23 cellular contexts compared by ENCODE assay signal in the genomic region with DNA sequence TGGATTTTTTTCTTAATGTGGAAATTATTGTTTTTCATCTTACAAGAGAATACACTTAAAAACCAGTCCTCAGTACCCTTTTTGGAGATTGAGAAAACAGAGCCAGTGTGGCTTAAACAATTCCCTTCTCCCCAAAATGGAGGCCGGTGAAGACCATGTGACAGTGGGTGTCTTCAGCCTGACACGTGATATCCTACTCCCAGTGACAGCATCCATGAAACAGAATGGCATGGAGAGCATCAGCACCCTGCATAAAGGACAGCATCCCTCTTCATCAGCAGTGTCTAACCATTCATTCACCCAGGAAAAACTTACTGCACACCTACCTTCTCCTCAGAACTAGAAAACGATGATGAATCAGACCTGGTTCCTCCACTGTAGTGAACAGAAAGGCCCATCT.
DNase-seq lines count a peak whose midpoint lies in the region; ATAC-seq and TF ChIP-seq lines count a peak whose summit lies in the region.
"Had no signal": no experiment of that assay in that cellular context is flagged by ENCODE, and none has a peak within 500 bp of the region (broad histone marks: within the 10 kb centered on the region; RNA-seq: fewer than 3 reads in every experiment).

No MANE protein-coding gene starts in this region.

- H3K4me2 ChIP-seq in SK-N-SH (no peak overlapping the region), neuronal stem cell (ENCODE audit: insufficient read depth, low read length, poor library complexity, severe bottlenecking) (no peak overlapping the region), mesendoderm (ENCODE audit: low read length) (no peak overlapping the region)
- H3K4me2 ChIP-seq: KMS-11 had no signal

- no peak overlapping the region for H3K14ac ChIP-seq in neuronal stem cell (ENCODE audit: low read length)

- DNase-seq in left ventricle myocardium superior (no peak), left ventricle myocardium inferior (no peak), SK-N-SH (no peak), neuronal stem cell (ENCODE audit: low spot score) (no peak), islet precursor cell (no peak), nephron progenitor cell (no peak), mesendoderm (no peak)
- DNase-seq: activated CD4-positive, CD25-positive, alpha-beta regulatory T cell treated with anti-CD3 and anti-CD28 coated beads, Interleukin-2, amount 50 U/mL, for 72 hours; activated CD8-positive, alpha-beta memory T cell treated with anti-CD3 and anti-CD28 coated beads for 24 hours; activated naive CD4-positive, alpha-beta T cell treated with anti-CD3 and anti-CD28 coated beads, Interleukin-2, amount 50 U/mL, for 16 hours; activated T-cell treated with anti-CD3 and anti-CD28 coated beads, Interleukin-2, amount 50 U/mL, for 48 hours; CD4-positive, alpha-beta T cell; effector memory CD4-positive, alpha-beta T cell; esophagus squamous epithelium; GOT3; NCI-H187 treated with DMSO at 0.1 percent for 48 hours; NCI-H226; Peyer's patch; spleen; stimulated activated CD4-positive, alpha-beta T cell treated with anti-CD3 and anti-CD28 coated beads, Interleukin-4, amount 100 ng/mL, for 4 hours had no signal

- H3K4me1 ChIP-seq in left ventricle myocardium inferior (peaks cover 20% of the 10 kb centered on the region), SK-N-SH (ENCODE audit: control insufficient read depth in 1 of 2, insufficient read depth in 2 of 2, low read depth in 1 of 2, low read length in 1 of 2) (no peaks in the 10 kb centered on the region; a peak in 1 of 4 replicates), neuronal stem cell (ENCODE audit: control insufficient read depth in 2 of 2, insufficient read depth in 1 of 2, low read depth in 1 of 2, low read length in 2 of 2) (peaks cover 0 to 13% of the 10 kb centered on the region in 2 donors), mesendoderm (ENCODE audit: control insufficient read depth, low read depth, low read length) (peaks cover 3% of the 10 kb centered on the region)
- H3K4me1 ChIP-seq: spleen had no signal

- H3K79me1 ChIP-seq in neuronal stem cell (ENCODE audit: low read depth, low read length) (no peaks in the 10 kb centered on the region), mesendoderm (ENCODE audit: low read length) (no peaks in the 10 kb centered on the region)

- POLR2A ChIA-PET in SK-N-SH (lab: Yijun Ruan, JAX), result no interaction called here

- CTCF ChIA-PET in SK-N-SH (lab: Yijun Ruan, JAX), result interaction anchor here (1.0 kb wide), 1 partner anchor 346 kb away, joined by 4 read pairs; no protein-coding TSS in a partner anchor

- H3K27ac ChIP-seq in left ventricle myocardium inferior (replicated peaks), result no peak overlapping the region
- no peak overlapping the region for H3K27ac ChIP-seq in SK-N-SH (ENCODE audit: low read depth in 2 of 2, low read length in 1 of 2)
- H3K27ac ChIP-seq in neuronal stem cell (replicated peaks; ENCODE audit: low read length), result no peak overlapping the region
- no peak overlapping the region for H3K27ac ChIP-seq in mesendoderm (ENCODE audit: low read depth, low read length)
- H3K27ac ChIP-seq: KMS-11, Peyer's patch, spleen had no signal

- WGBS in SK-N-SH (ENCODE audit: low lambda C conversion rate), result 54% methylated on average over 3 of the region's 3 CpGs
- WGBS in neuronal stem cell (ENCODE audit: extremely low coverage in 2 of 2, insufficient read length in 2 of 2, insufficient replicate concordance in 1 of 2), 2 donors, result no CpG with 5 or more reads among the region's 3 CpGs
- WGBS in mesendoderm (ENCODE audit: extremely low coverage, insufficient coverage, low lambda C conversion rate), result no CpG with 5 or more reads among the region's 3 CpGs

- no peak overlapping the region for H2AK5ac ChIP-seq in neuronal stem cell (ENCODE audit: low read depth, low read length)
- no peak overlapping the region for H2AK5ac ChIP-seq in mesendoderm (ENCODE audit: low read length)

- no peaks in the 10 kb centered on the region for H3K27me3 ChIP-seq in left ventricle myocardium inferior (ENCODE audit: low read depth)
- no peaks in the 10 kb centered on the region for H3K27me3 ChIP-seq in SK-N-SH (ENCODE audit: insufficient read depth)
- no peaks in the 10 kb centered on the region for H3K27me3 ChIP-seq in neuronal stem cell (ENCODE audit: control insufficient read depth in 3 of 3, insufficient read depth in 3 of 3, low read depth in 1 of 3, low read length in 3 of 3)
- no peaks in the 10 kb centered on the region for H3K27me3 ChIP-seq in mesendoderm (ENCODE audit: insufficient read depth, low read length, poor library complexity)
- H3K27me3 ChIP-seq: esophagus squamous epithelium, Peyer's patch, spleen had no signal

- no peaks in the 10 kb centered on the region for H3F3A ChIP-seq in SK-N-SH (replicated peaks; ENCODE audit: insufficient read depth)

- peaks cover 17% of the 10 kb centered on the region for H3K4me1 Mint-ChIP-seq in nephron progenitor cell

- H2BK120ac ChIP-seq in neuronal stem cell (ENCODE audit: low read depth, low read length) (no peak overlapping the region), mesendoderm (ENCODE audit: low read depth, low read length) (no peak overlapping the region)

- no peak for TF ChIP-seq RAD21 in SK-N-SH (IDR thresholded peaks at IDR 0.05; ENCODE audit: low read length)

- TF ChIP-seq CTCF in left ventricle myocardium inferior (IDR thresholded peaks at IDR 0.05; ENCODE audit: borderline replicate concordance) (no peak), SK-N-SH (IDR thresholded peaks at IDR 0.05) (no peak), nephron progenitor cell (IDR thresholded peaks at IDR 0.05) (no peak)

- H3K9me3 Mint-ChIP-seq in nephron progenitor cell, result peaks cover 4% of the 10 kb centered on the region
- H3K9me3 Mint-ChIP-seq: CD4-positive, alpha-beta T cell had no signal

- no peak overlapping the region for H4K5ac ChIP-seq in mesendoderm (ENCODE audit: low read length)

- H2BK15ac ChIP-seq in neuronal stem cell (ENCODE audit: low read length) (no peak overlapping the region), mesendoderm (replicated peaks; ENCODE audit: low read depth) (no peak overlapping the region)

- H2BK12ac ChIP-seq in neuronal stem cell (ENCODE audit: low read length), result no peak overlapping the region

- no peaks in the 10 kb centered on the region for H3K9me2 ChIP-seq in SK-N-SH

- no peak overlapping the region for H3K4me3 Mint-ChIP-seq in nephron progenitor cell
- H3K4me3 Mint-ChIP-seq: CD4-positive, alpha-beta T cell had no signal

- no peak overlapping the region for H3K18ac ChIP-seq in neuronal stem cell (ENCODE audit: low read length)
- no peak overlapping the region for H3K18ac ChIP-seq in mesendoderm (ENCODE audit: low read length)

- no peak overlapping the region for H3K9ac ChIP-seq in SK-N-SH
- H3K9ac ChIP-seq in neuronal stem cell (ENCODE audit: low read depth, low read length, poor library complexity), result no peak overlapping the region
- H3K9ac ChIP-seq in mesendoderm (ENCODE audit: low read length), result no peak overlapping the region
- H3K9ac ChIP-seq: KMS-11 had no signal

- H3K79me2 ChIP-seq in SK-N-SH (ENCODE audit: insufficient read depth) (no peaks in the 10 kb centered on the region), mesendoderm (ENCODE audit: control insufficient read depth, insufficient read depth, low read length) (no peaks in the 10 kb centered on the region)

- intact Hi-C loops in left ventricle myocardium superior (cut with micrococcal nuclease) (no loop called here), left ventricle myocardium inferior (cut with micrococcal nuclease) (no loop called here)

- H3K23ac ChIP-seq in neuronal stem cell (ENCODE audit: low read depth, low read length, poor library complexity) (no peak overlapping the region), mesendoderm (ENCODE audit: low read length) (no peak overlapping the region)

- TF ChIP-seq EP300 in SK-N-SH (IDR thresholded peaks at IDR 0.05; ENCODE audit: borderline replicate concordance in 1 of 2, low read depth in 1 of 2, low read length in 1 of 2), result no peak

- H2AFZ ChIP-seq in SK-N-SH (ENCODE audit: low read depth) (no peak overlapping the region), neuronal stem cell (ENCODE audit: low read length) (peak overlapping the region; percentile 46)

- H3K36me3 ChIP-seq in left ventricle myocardium inferior (no peaks in the 10 kb centered on the region), SK-N-SH (replicated peaks in 1 of 2; ENCODE audit: control insufficient read depth in 1 of 2, insufficient read depth in 2 of 2, low read length in 1 of 2) (no peaks in the 10 kb centered on the region), neuronal stem cell (replicated peaks in 1 of 2; ENCODE audit: control insufficient read depth in 2 of 2, insufficient read depth in 2 of 2, low read length in 2 of 2) (no peaks in the 10 kb centered on the region), mesendoderm (ENCODE audit: control insufficient read depth, insufficient read depth, low read length) (no peaks in the 10 kb centered on the region)
- H3K36me3 ChIP-seq: esophagus squamous epithelium, Peyer's patch, spleen had no signal

- H2BK5ac ChIP-seq in neuronal stem cell (ENCODE audit: low read length) (no peak overlapping the region), mesendoderm (ENCODE audit: low read length) (no peak overlapping the region)

- ATAC-seq in left ventricle myocardium superior (peak; percentile 32), HG02884 (IDR thresholded peaks at IDR 0.05; ENCODE audit: unreplicated experiment) (no peak)
- ATAC-seq: left lobe of liver had no signal

- no peak overlapping the region for H3K56ac ChIP-seq in mesendoderm (ENCODE audit: low read length)

- H3K4ac ChIP-seq in neuronal stem cell (ENCODE audit: low read length) (no peak overlapping the region), mesendoderm (ENCODE audit: low read depth, low read length) (no peak overlapping the region)

- H3K4me3 ChIP-seq in left ventricle myocardium inferior (no peak overlapping the region), SK-N-SH (ENCODE audit: low read depth in 2 of 2, low read length in 1 of 2) (no peak overlapping the region), neuronal stem cell (ENCODE audit: low read length in 2 of 2) (no peak overlapping the region), mesendoderm (ENCODE audit: low read length) (no peak overlapping the region)
- H3K4me3 ChIP-seq: esophagus squamous epithelium, Peyer's patch, spleen had no signal

- H3K9me3 ChIP-seq in left ventricle myocardium inferior (replicated peaks) (peaks cover 1% of the 10 kb centered on the region), SK-N-SH (no peaks in the 10 kb centered on the region), neuronal stem cell (replicated peaks in 1 of 2; ENCODE audit: control insufficient read depth in 2 of 2, insufficient read depth in 1 of 2, low read depth in 1 of 2, low read length in 2 of 2) (peaks cover 0 to 2% of the 10 kb centered on the region in 2 donors)
- H3K9me3 ChIP-seq: esophagus squamous epithelium, Peyer's patch had no signal

- no peaks in the 10 kb centered on the region for H3K27me3 Mint-ChIP-seq in nephron progenitor cell (ENCODE audit: low read depth, poor library complexity)

- no peaks in the 10 kb centered on the region for H4K20me1 ChIP-seq in SK-N-SH (ENCODE audit: insufficient read depth)

- H3K27ac Mint-ChIP-seq in nephron progenitor cell, result no peak overlapping the region
- H3K27ac Mint-ChIP-seq: CD4-positive, alpha-beta T cell had no signal

- no peaks in the 10 kb centered on the region for H3K36me3 Mint-ChIP-seq in nephron progenitor cell (ENCODE audit: low read depth)

- no peak overlapping the region for H4K8ac ChIP-seq in neuronal stem cell (ENCODE audit: low read depth, low read length)
- no peak overlapping the region for H4K8ac ChIP-seq in mesendoderm (ENCODE audit: low read depth, low read length)

- H4K91ac ChIP-seq in neuronal stem cell (ENCODE audit: low read depth, low read length, poor library complexity), result no peak overlapping the region
